Comparison of ENCODE assay signal across 8 cellular contexts in the genomic region with DNA sequence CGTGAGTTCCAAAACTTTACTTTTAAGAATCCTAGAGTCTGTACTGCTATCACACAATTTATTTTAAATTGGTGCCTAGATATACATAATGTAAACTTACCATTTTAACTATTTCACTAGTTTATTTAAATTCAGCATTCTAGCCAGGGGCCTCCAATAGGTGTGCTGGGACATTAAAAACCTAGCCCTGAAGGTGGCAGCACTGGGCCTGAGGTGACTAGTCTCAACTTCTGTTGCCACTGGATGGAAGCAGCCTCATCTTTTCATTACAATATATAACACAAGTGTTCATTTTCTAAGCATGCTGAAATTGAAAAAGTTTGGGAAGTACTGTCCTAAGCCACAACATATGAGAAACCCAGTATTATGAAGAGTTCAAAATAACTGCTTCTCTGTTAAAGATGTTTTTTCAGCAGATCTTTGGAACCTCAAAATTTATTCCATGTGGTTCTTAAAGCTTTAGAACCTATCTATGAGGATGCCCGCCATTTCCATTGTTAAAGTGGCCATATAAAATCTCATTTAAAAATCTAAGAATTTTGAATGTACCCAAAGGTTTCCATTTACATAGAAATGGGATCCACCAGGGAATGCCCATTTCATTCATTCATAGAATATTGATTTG. TPM values are rescaled to one million over a fixed set of nuclear protein-coding genes. Genes with fewer than 3 reads are reported as not detected.
A peak's percentile ranks its signal among the peaks of the same experiment; 100 is the strongest.
DNase-seq lines count a peak whose midpoint lies in the region; ATAC-seq and TF ChIP-seq lines count a peak whose summit lies in the region.

No MANE protein-coding gene starts in this region.

- WGBS in hepatocyte (ENCODE audit: low lambda C conversion rate, missing lambda C conversion rate), result 69% methylated on average over 2 of the region's 2 CpGs
- 53% methylated on average over 2 of the region's 2 CpGs for WGBS in smooth muscle cell (ENCODE audit: low lambda C conversion rate)

- no peak overlapping the region for H3K4me2 ChIP-seq in hepatocyte
- no peak overlapping the region for H3K4me2 ChIP-seq in smooth muscle cell

- H3K4me3 ChIP-seq in H7 (ENCODE audit: insufficient read depth, low read depth, low read length), result no peak overlapping the region
- H3K4me3 ChIP-seq in hepatocyte, result no peak overlapping the region
- H3K4me3 ChIP-seq in smooth muscle cell, result no peak overlapping the region

- TF ChIP-seq CTCF in hepatocyte (IDR thresholded peaks at IDR 0.05; ENCODE audit: poor library complexity) (peak; percentile 70), smooth muscle cell (IDR thresholded peaks at IDR 0.05; ENCODE audit: borderline replicate concordance, insufficient read depth, poor library complexity, severe bottlenecking) (peak; percentile 76)

- H2AFZ ChIP-seq in hepatocyte, result no peak overlapping the region
- H2AFZ ChIP-seq in smooth muscle cell (ENCODE audit: low read depth), result no peak overlapping the region

- no peak for ATAC-seq in HG03045 (IDR thresholded peaks at IDR 0.05; ENCODE audit: unreplicated experiment)

- no peak overlapping the region for H3K27ac ChIP-seq in hepatocyte
- no peak overlapping the region for H3K27ac ChIP-seq in smooth muscle cell (ENCODE audit: low read depth)

- H3K36me3 ChIP-seq in H7 (replicated peaks; ENCODE audit: control insufficient read depth, insufficient read depth, low read length), result no peaks in the 10 kb centered on the region
- H3K36me3 ChIP-seq in hepatocyte (replicated peaks; ENCODE audit: insufficient read depth, low read depth), result no peaks in the 10 kb centered on the region
- H3K36me3 ChIP-seq in smooth muscle cell (ENCODE audit: low read depth), result no peaks in the 10 kb centered on the region

- no peaks in the 10 kb centered on the region for H3F3A ChIP-seq in smooth muscle cell (ENCODE audit: low read depth)

- H3K9me3 ChIP-seq in hepatocyte (ENCODE audit: low read depth), result no peaks in the 10 kb centered on the region
- no peaks in the 10 kb centered on the region for H3K9me3 ChIP-seq in smooth muscle cell (replicated peaks; ENCODE audit: low read depth)

- no peaks in the 10 kb centered on the region for H4K20me1 ChIP-seq in hepatocyte (ENCODE audit: insufficient read depth, poor library complexity, severe bottlenecking)
- H4K20me1 ChIP-seq in smooth muscle cell (ENCODE audit: low read depth), result no peaks in the 10 kb centered on the region

- peaks cover 17% of the 10 kb centered on the region for H3K79me2 ChIP-seq in hepatocyte
- peaks cover 14% of the 10 kb centered on the region for H3K79me2 ChIP-seq in smooth muscle cell (ENCODE audit: low read depth)

- H3K4me1 ChIP-seq in hepatocyte (ENCODE audit: insufficient read depth), result no peaks in the 10 kb centered on the region
- peaks cover 15% of the 10 kb centered on the region for H3K4me1 ChIP-seq in smooth muscle cell (ENCODE audit: low read depth)

- H3K27me3 ChIP-seq in H7 (ENCODE audit: control insufficient read depth, insufficient read depth, low read length) (peaks cover 2% of the 10 kb centered on the region), hepatocyte (no peaks in the 10 kb centered on the region), smooth muscle cell (ENCODE audit: low read depth) (no peaks in the 10 kb centered on the region)

- no peaks in the 10 kb centered on the region for H3K9me2 ChIP-seq in hepatocyte (replicated peaks; ENCODE audit: insufficient read depth)

- no peak overlapping the region for H3K9ac ChIP-seq in smooth muscle cell (ENCODE audit: low read depth)

- peak; percentile 50 for DNase-seq in DMS53 treated with DMSO at 0.1 percent for 48 hours (lab: John Stamatoyannopoulos, UW; ENCODE audit: unreplicated experiment)
- peak; percentile 47 for DNase-seq in H7
- peak; percentile 69 for DNase-seq in NCI-H1092 (lab: John Stamatoyannopoulos, UW)
- peak; percentile 36 to 83 (median 65) for DNase-seq in T-helper 2 cell
- DNase-seq in amygdala (lab: John Stamatoyannopoulos, UW), result peak in 40 of 56 donors; percentile 0 to 79 (median 18)
- DNase-seq in hepatocyte (ENCODE audit: low spot score), result peak; percentile 87
- DNase-seq in smooth muscle cell (lab: John Stamatoyannopoulos, UW; ENCODE audit: unreplicated experiment), result peak; percentile 0

RNA-seq across cellular contexts. Expression of gene RBBP8, which starts 2.9 kb away (rescaled TPM):
- total RNA-seq in H7 (2014; rRNA removed; shearing (Covaris generic)), result 38.0 and 43.2 TPM in 2 replicates
- total RNA-seq in hepatocyte, result 17.3 and 25.7 TPM in 2 replicates
- polyA plus RNA-seq in hepatocyte, result 13.1 and 15.4 TPM in 2 replicates
- 29.5 and 39.3 TPM in 2 replicates for total RNA-seq in smooth muscle cell
- 11.7 and 14.4 TPM in 2 replicates for polyA plus RNA-seq in smooth muscle cell

Comparison
In these comparisons a context has a peak if more than half of its experiments do, and no peak if none do; other contexts are left out.
1. DNase-seq: peak in every context shown above with its lines; median percentile 87 in hepatocyte; 69 in NCI-H1092; 65 in T-helper 2 cell; 50 in DMS53 treated with DMSO at 0.1 percent for 48 hours; 47 in H7; 18 in amygdala; 0 in smooth muscle cell.